13 cellular contexts compared by ENCODE assay signal in the genomic region with DNA sequence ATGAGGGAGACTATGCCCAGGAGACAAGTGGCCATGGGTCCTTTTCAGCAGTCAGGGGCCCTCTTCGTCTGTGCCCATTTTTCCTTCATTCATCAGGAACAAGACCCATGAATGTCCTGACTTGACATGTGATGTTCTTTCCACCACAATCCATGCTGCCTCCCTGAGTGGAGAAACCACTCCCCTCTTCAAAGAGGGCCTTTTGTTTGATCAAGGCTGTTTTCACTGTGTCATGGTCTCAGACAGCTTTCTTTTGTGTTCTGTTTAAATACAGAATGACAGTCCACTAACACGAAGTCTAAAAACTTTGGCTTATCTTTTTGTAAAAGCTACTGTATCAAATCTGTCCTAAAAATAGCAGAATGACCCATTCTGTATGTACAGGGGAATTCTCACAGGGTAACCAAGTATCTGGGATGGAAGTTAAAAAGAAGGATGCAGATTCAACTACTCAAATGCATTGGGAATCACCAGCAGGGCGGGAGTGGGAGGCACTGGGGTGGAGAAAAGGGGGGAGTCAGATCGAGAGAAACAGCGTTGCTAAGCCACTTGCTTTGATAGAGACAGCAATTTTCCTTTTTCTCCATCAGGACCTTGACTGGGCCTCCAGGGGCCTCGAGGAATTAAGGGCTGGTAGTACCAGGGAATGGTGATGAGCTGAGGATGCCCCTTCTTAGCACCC. TPM values are rescaled to one million over a fixed set of nuclear protein-coding genes. Genes with fewer than 3 reads are reported as not detected.
"Had no signal": no experiment of that assay in that cellular context is flagged by ENCODE, and none has a peak within 500 bp of the region (broad histone marks: within the 10 kb centered on the region; RNA-seq: fewer than 3 reads in every experiment).

No MANE protein-coding gene starts in this region.

- ATAC-seq: activated CD8-positive, alpha-beta T cell treated with anti-CD3 and anti-CD28 coated beads, Interleukin-2, amount 10 ng/mL, durations not matched to agents 7 days and 5 days; SK-N-SH treated with all-trans-retinoic acid at 6 μM for 48 hours; WTC11 had no signal

- H3K36me3 ChIP-seq: cardiac muscle cell, left ventricle myocardium inferior, ovary had no signal

- H3K4me3 ChIP-seq: cardiac muscle cell, left ventricle myocardium inferior, ovary had no signal

- DNase-seq: activated CD4-positive, alpha-beta T cell treated with anti-CD3 and anti-CD28 coated beads for 48 hours; activated CD8-positive, alpha-beta T cell treated with anti-CD3 and anti-CD28 coated beads, Interleukin-2, amount 10 ng/mL, durations not matched to agents 7 days and 5 days; activated naive CD4-positive, alpha-beta T cell; cortex of kidney; glutamatergic neuron; left ventricle myocardium inferior; mesenchymal stem cell; nephron progenitor cell; ovary had no signal

- H3K9me3 ChIP-seq: left ventricle myocardium inferior, ovary had no signal

- H3K4me1 ChIP-seq: left ventricle myocardium inferior had no signal

- H3K27me3 ChIP-seq: cardiac muscle cell, ovary had no signal

- H3K27ac ChIP-seq: cardiac muscle cell, left ventricle myocardium inferior, ovary had no signal

RNA-seq across cellular contexts. Expression of gene LRP2, which starts 13.9 kb away (rescaled TPM):
- polyA plus RNA-seq: esophagus had no signal
